ENCODE assay signal across 15 cellular contexts in genomic region chr13:79311456-79311855, GRCh38.
DNase-seq lines count a peak whose midpoint lies in the region; ATAC-seq and TF ChIP-seq lines count a peak whose summit lies in the region.
"Had no signal": no experiment of that assay in that cellular context is flagged by ENCODE, and none has a peak within 500 bp of the region (broad histone marks: within the 10 kb centered on the region; RNA-seq: fewer than 3 reads in every experiment).

No MANE protein-coding gene starts in this region.

- H3K9me3 ChIP-seq in prostate gland, result no peaks in the 10 kb centered on the region
- H3K9me3 ChIP-seq: MG63 had no signal

- H3K27ac Mint-ChIP-seq in stimulated activated naive CD8-positive, alpha-beta T cell treated with anti-CD3 and anti-CD28 coated beads, Interleukin-15, Interleukin-2, amounts not matched to agents 100 ng/mL and 50 ng/mL, for 24 hours, result peak overlapping the region; percentile 28
- no peak overlapping the region for H3K27ac Mint-ChIP-seq in Calu3 (ENCODE audit: unreplicated experiment)
- H3K27ac Mint-ChIP-seq: HFFc6 had no signal

- H3K4me3 ChIP-seq in choroid plexus epithelial cell (ENCODE audit: low read depth, low read length), result no peak overlapping the region
- no peak overlapping the region for H3K4me3 ChIP-seq in prostate gland
- H3K4me3 ChIP-seq: MG63 had no signal

- no peak for ATAC-seq in stimulated activated naive CD8-positive, alpha-beta T cell treated with anti-CD3 and anti-CD28 coated beads, Interleukin-15, Interleukin-2, amounts not matched to agents 100 U/mL and 50 U/mL, for 24 hours
- ATAC-seq: HepG2 had no signal

- H3K27me3 ChIP-seq in prostate gland (replicated peaks; ENCODE audit: insufficient read depth), result no peaks in the 10 kb centered on the region
- H3K27me3 ChIP-seq: MG63 had no signal

- no peaks in the 10 kb centered on the region for H3K36me3 ChIP-seq in prostate gland

- H3K27me3 Mint-ChIP-seq in stimulated activated naive CD8-positive, alpha-beta T cell treated with anti-CD3 and anti-CD28 coated beads, Interleukin-15, Interleukin-2, amounts not matched to agents 100 ng/mL and 50 ng/mL, for 24 hours, result no peaks in the 10 kb centered on the region
- H3K27me3 Mint-ChIP-seq in Calu3 (ENCODE audit: unreplicated experiment), result no peaks in the 10 kb centered on the region

- CTCF ChIA-PET in Calu3 (lab: Charles Lee), result no interaction called here

- DNase-seq in stimulated activated naive CD8-positive, alpha-beta T cell treated with anti-CD3 and anti-CD28 coated beads, Interleukin-15, Interleukin-2, amounts not matched to agents 100 U/mL and 50 U/mL, for 24 hours, result no peak
- DNase-seq in choroid plexus epithelial cell (ENCODE audit: low read depth) (peak; percentile 6), iris pigment epithelial cell (ENCODE audit: low read depth) (peak; percentile 14), prostate gland (ENCODE audit: low spot score) (no peak), SHP77 treated with DMSO at 0.1 percent for 48 hours (lab: John Stamatoyannopoulos, UW) (no peak), Calu3 (no peak)
- DNase-seq: ACHN; CD4-positive, CD25-positive, alpha-beta regulatory T cell; DND-41; HFFc6; MG63; NCI-H1105; NCI-H1694 treated with DMSO at 0.1 percent for 48 hours had no signal

- H3K4me3 Mint-ChIP-seq in stimulated activated naive CD8-positive, alpha-beta T cell treated with anti-CD3 and anti-CD28 coated beads, Interleukin-15, Interleukin-2, amounts not matched to agents 100 ng/mL and 50 ng/mL, for 24 hours, result no peak overlapping the region
- H3K4me3 Mint-ChIP-seq in Calu3 (ENCODE audit: low read depth, unreplicated experiment), result no peak overlapping the region
- H3K4me3 Mint-ChIP-seq: CD4-positive, CD25-positive, alpha-beta regulatory T cell; HFFc6 had no signal

- H3K36me3 Mint-ChIP-seq in stimulated activated naive CD8-positive, alpha-beta T cell treated with anti-CD3 and anti-CD28 coated beads, Interleukin-15, Interleukin-2, amounts not matched to agents 100 ng/mL and 50 ng/mL, for 24 hours (ENCODE audit: low read depth), result peaks cover 28% of the 10 kb centered on the region
- H3K36me3 Mint-ChIP-seq in Calu3 (ENCODE audit: insufficient read depth, unreplicated experiment), result no peaks in the 10 kb centered on the region

- WGBS in prostate gland, result 50% methylated on average over 3 of the region's 3 CpGs

- TF ChIP-seq POLR2A in prostate gland (IDR thresholded peaks at IDR 0.05), result no peak

- H3K4me1 ChIP-seq in prostate gland (replicated peaks), result no peaks in the 10 kb centered on the region

- no peaks in the 10 kb centered on the region for H3K9me3 Mint-ChIP-seq in stimulated activated naive CD8-positive, alpha-beta T cell treated with anti-CD3 and anti-CD28 coated beads, Interleukin-15, Interleukin-2, amounts not matched to agents 100 ng/mL and 50 ng/mL, for 24 hours
- no peaks in the 10 kb centered on the region for H3K9me3 Mint-ChIP-seq in Calu3 (ENCODE audit: low read depth, unreplicated experiment)
- H3K9me3 Mint-ChIP-seq: CD4-positive, CD25-positive, alpha-beta regulatory T cell; HFFc6 had no signal

- intact Hi-C loops in prostate gland (cut with DNase I), result no loop called here
- intact Hi-C loops in Calu3 (cut with micrococcal nuclease; ENCODE audit: unreplicated experiment), result no loop called here

- H3K4me1 Mint-ChIP-seq in stimulated activated naive CD8-positive, alpha-beta T cell treated with anti-CD3 and anti-CD28 coated beads, Interleukin-15, Interleukin-2, amounts not matched to agents 100 ng/mL and 50 ng/mL, for 24 hours (ENCODE audit: low read depth), result peaks cover 3% of the 10 kb centered on the region
- no peaks in the 10 kb centered on the region for H3K4me1 Mint-ChIP-seq in Calu3 (ENCODE audit: low read depth, unreplicated experiment)

- BruUV-seq in Calu3 (replicated peaks; lab: Mats Ljungman, UMichigan), result no TSS peak

- H3K27ac ChIP-seq in prostate gland, result no peak overlapping the region

- TF ChIP-seq CTCF in choroid plexus epithelial cell (conservative IDR thresholded peaks at IDR 0.05; ENCODE audit: low read depth, low read length), result no peak
- no peak for TF ChIP-seq CTCF in prostate gland (IDR thresholded peaks at IDR 0.05)
- TF ChIP-seq CTCF in Calu3 (IDR thresholded peaks at IDR 0.05; ENCODE audit: unreplicated experiment), result no peak

Comparison
In these comparisons a context has a peak if more than half of its experiments do, and no peak if none do; other contexts are left out.
1. DNase-seq: peak in choroid plexus epithelial cell (single experiment) and iris pigment epithelial cell (single experiment); none in stimulated activated naive CD8-positive, alpha-beta T cell treated with anti-CD3 and anti-CD28 coated beads, Interleukin-15, Interleukin-2, amounts not matched to agents 100 U/mL and 50 U/mL, for 24 hours (single experiment), prostate gland (single experiment), SHP77 treated with DMSO at 0.1 percent for 48 hours (single experiment) and Calu3 (single experiment).